1 cellular context compared by ENCODE assay signal in genomic region chr19:35543280-35544109, GRCh38.
TF ChIP-seq lines count a peak whose summit lies in the region.

No MANE protein-coding gene starts in this region.

TF ChIP-seq in H1, 55 proteins besides CTCF, POLR2A, EP300 and RAD21:
- TF ChIP-seq ATF3 (IDR thresholded peaks at IDR 0.05; ENCODE audit: insufficient read depth, low read depth, low read length) (no peak), SIN3A (conservative IDR thresholded peaks at IDR 0.05 in 1 of 2, IDR thresholded peaks at IDR 0.05 in 1 of 2; ENCODE audit: low read depth in 1 of 2, low read length in 2 of 2) (no peak), SRF (IDR thresholded peaks at IDR 0.05; ENCODE audit: low read depth, low read length) (no peak), RNF2 (IDR thresholded peaks at IDR 0.05; ENCODE audit: borderline replicate concordance, low read depth, low read length, missing control alignments, poor library complexity, severe bottlenecking) (no peak), CTBP2 (IDR thresholded peaks at IDR 0.05; ENCODE audit: borderline replicate concordance, insufficient read depth, insufficient read length, low read length) (no peak), POU5F1 (IDR thresholded peaks at IDR 0.05; ENCODE audit: low read depth, low read length) (no peak), CHD7 (IDR thresholded peaks at IDR 0.05; ENCODE audit: insufficient replicate concordance, low read length) (no peak)
